20 cellular contexts compared by ENCODE assay signal in genomic region chr1:205350124-205350523, GRCh38. TPM values are rescaled to one million over a fixed set of nuclear protein-coding genes. Genes with fewer than 3 reads are reported as not detected.
"Had no signal": no experiment of that assay in that cellular context is flagged by ENCODE, and none has a peak within 500 bp of the region (broad histone marks: within the 10 kb centered on the region; RNA-seq: fewer than 3 reads in every experiment).

No MANE protein-coding gene starts in this region.

- H3K9me3 ChIP-seq: right atrium auricular region, upper lobe of left lung had no signal

- H3K27me3 ChIP-seq: dorsolateral prefrontal cortex, right atrium auricular region, upper lobe of left lung had no signal

- H3K27ac ChIP-seq: cardiac muscle cell, right atrium auricular region, skin epidermis, upper lobe of left lung had no signal

- H3K4me1 ChIP-seq: right atrium auricular region had no signal

- ATAC-seq: left ventricle myocardium superior, SK-N-SH treated with all-trans-retinoic acid at 6 μM for 48 hours had no signal

- DNase-seq: activated CD4-positive, alpha-beta memory T cell treated with anti-CD3 and anti-CD28 coated beads, Interleukin-2, amount 10 ng/mL, durations not matched to agents 7 days and 5 days; activated CD4-positive, alpha-beta T cell treated with anti-CD3 and anti-CD28 coated beads for 4 hours; activated naive CD4-positive, alpha-beta T cell treated with anti-CD3 and anti-CD28 coated beads, Interleukin-2, amount 10 ng/mL, durations not matched to agents 7 days and 5 days; activated T-cell treated with anti-CD3 and anti-CD28 coated beads, Interleukin-2, amount 50 U/mL, for 24 hours; dorsolateral prefrontal cortex; hippocampal formation; kidney glomerular epithelial cell; left ventricle myocardium superior; mesenchymal stem cell; nucleus accumbens; stimulated activated CD4-positive, alpha-beta T cell treated with anti-CD3 and anti-CD28 coated beads, Interleukin-4, amount 100 ng/mL, for 4 hours; stimulated activated CD8-positive, alpha-beta memory T cell treated with anti-CD3 and anti-CD28 coated beads, Interleukin-4, amount 100 ng/mL, for 48 hours; upper lobe of left lung had no signal

- H3K36me3 ChIP-seq: cardiac muscle cell, right atrium auricular region, upper lobe of left lung had no signal

- H3K4me3 ChIP-seq: cardiac muscle cell, dorsolateral prefrontal cortex, right atrium auricular region, skin epidermis, upper lobe of left lung had no signal

- H3K27ac Mint-ChIP-seq: activated CD4-positive, alpha-beta memory T cell treated with anti-CD3 and anti-CD28 coated beads, Interleukin-2, amount 10 ng/mL, durations not matched to agents 7 days and 5 days; activated naive CD4-positive, alpha-beta T cell treated with anti-CD3 and anti-CD28 coated beads, Interleukin-2, amount 10 ng/mL, durations not matched to agents 7 days and 5 days; activated T-cell treated with anti-CD3 and anti-CD28 coated beads, Interleukin-2, amount 50 U/mL, for 24 hours; progenitor cell of endocrine pancreas; stimulated activated naive CD8-positive, alpha-beta T cell treated with anti-CD3 and anti-CD28 coated beads, Interleukin-15, Interleukin-2, amounts not matched to agents 100 ng/mL and 50 ng/mL, for 24 hours; T-helper 1 cell treated with Interleukin-12 subunit alpha and Interleukin-12 subunit beta and Interleukin-4 antibody, amounts not matched to agents 30 μg/mL and 1 μg/mL, for 36 hours had no signal

- H3K9me3 Mint-ChIP-seq: activated CD4-positive, alpha-beta memory T cell treated with anti-CD3 and anti-CD28 coated beads, Interleukin-2, amount 10 ng/mL, durations not matched to agents 7 days and 5 days; activated naive CD4-positive, alpha-beta T cell treated with anti-CD3 and anti-CD28 coated beads, Interleukin-2, amount 10 ng/mL, durations not matched to agents 7 days and 5 days; activated T-cell treated with anti-CD3 and anti-CD28 coated beads, Interleukin-2, amount 50 U/mL, for 24 hours; stimulated activated naive CD8-positive, alpha-beta T cell treated with anti-CD3 and anti-CD28 coated beads, Interleukin-15, Interleukin-2, amounts not matched to agents 100 ng/mL and 50 ng/mL, for 24 hours; T-helper 1 cell treated with Interleukin-12 subunit alpha and Interleukin-12 subunit beta and Interleukin-4 antibody, amounts not matched to agents 30 μg/mL and 1 μg/mL, for 36 hours had no signal

- H3K4me3 Mint-ChIP-seq: activated CD4-positive, alpha-beta memory T cell treated with anti-CD3 and anti-CD28 coated beads, Interleukin-2, amount 10 ng/mL, durations not matched to agents 7 days and 5 days; activated naive CD4-positive, alpha-beta T cell treated with anti-CD3 and anti-CD28 coated beads, Interleukin-2, amount 10 ng/mL, durations not matched to agents 7 days and 5 days; activated T-cell treated with anti-CD3 and anti-CD28 coated beads, Interleukin-2, amount 50 U/mL, for 24 hours; stimulated activated naive CD8-positive, alpha-beta T cell treated with anti-CD3 and anti-CD28 coated beads, Interleukin-15, Interleukin-2, amounts not matched to agents 100 ng/mL and 50 ng/mL, for 24 hours; T-helper 1 cell treated with Interleukin-12 subunit alpha and Interleukin-12 subunit beta and Interleukin-4 antibody, amounts not matched to agents 30 μg/mL and 1 μg/mL, for 36 hours had no signal

- H3K36me3 Mint-ChIP-seq: activated naive CD4-positive, alpha-beta T cell treated with anti-CD3 and anti-CD28 coated beads, Interleukin-2, amount 10 ng/mL, durations not matched to agents 7 days and 5 days had no signal

- H3K4me1 Mint-ChIP-seq: activated CD4-positive, alpha-beta memory T cell treated with anti-CD3 and anti-CD28 coated beads, Interleukin-2, amount 10 ng/mL, durations not matched to agents 7 days and 5 days; activated naive CD4-positive, alpha-beta T cell treated with anti-CD3 and anti-CD28 coated beads, Interleukin-2, amount 10 ng/mL, durations not matched to agents 7 days and 5 days had no signal

RNA-seq across cellular contexts. Expression of gene KLHDC8A, which starts 6.6 kb away (rescaled TPM):
- total RNA-seq: activated CD4-positive, alpha-beta memory T cell treated with anti-CD3 and anti-CD28 coated beads, Interleukin-2, amount 10 ng/mL, durations not matched to agents 7 days and 5 days; left ventricle myocardium superior had no signal
